10 cellular contexts compared by ENCODE assay signal in the genomic region with DNA sequence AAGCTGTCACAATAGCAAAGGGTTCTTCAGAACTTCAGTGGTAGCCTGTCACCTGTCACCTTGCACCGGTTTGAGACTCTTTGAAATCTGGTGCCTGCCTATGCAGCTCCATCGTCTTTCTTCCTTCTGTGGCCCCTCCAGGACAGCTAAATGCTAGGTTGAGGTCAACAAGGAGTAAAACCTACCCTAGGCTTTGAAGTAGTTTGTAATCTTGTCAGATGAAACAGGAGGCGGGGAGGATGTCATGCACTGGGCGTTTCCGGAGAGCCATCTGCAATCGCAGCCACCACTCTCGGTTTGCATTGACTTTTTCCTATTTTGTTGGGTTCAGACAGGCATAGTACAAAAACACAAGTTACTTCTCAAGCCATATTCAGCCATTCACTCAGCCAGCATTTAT.
A peak's percentile ranks its signal among the peaks of the same experiment; 100 is the strongest.
DNase-seq lines count a peak whose midpoint lies in the region; ATAC-seq and TF ChIP-seq lines count a peak whose summit lies in the region.
"Had no signal": no experiment of that assay in that cellular context is flagged by ENCODE, and none has a peak within 500 bp of the region (broad histone marks: within the 10 kb centered on the region; RNA-seq: fewer than 3 reads in every experiment).

No MANE protein-coding gene starts in this region.

- TF ChIP-seq POLR2A in spleen (IDR thresholded peaks at IDR 0.05) (no peak), upper lobe of left lung (IDR thresholded peaks at IDR 0.05) (no peak)

- TF ChIP-seq CTCF in activated B cell treated with CpG ODN at 0.5 μM for 24 hours (IDR thresholded peaks at IDR 0.05) (no peak), spleen (IDR thresholded peaks at IDR 0.05 in 8 of 11, conservative IDR thresholded peaks at IDR 0.05 in 3 of 11) (no peak), upper lobe of left lung (IDR thresholded peaks at IDR 0.05) (no peak)

- peak overlapping the region; percentile 47 for H3K4me3 Mint-ChIP-seq in activated B cell treated with CpG ODN at 0.5 μM for 24 hours

- peaks cover 90% of the 10 kb centered on the region for H3K4me1 Mint-ChIP-seq in activated B cell treated with CpG ODN at 0.5 μM for 24 hours

- DNase-seq in activated naive CD4-positive, alpha-beta T cell treated with anti-CD3 and anti-CD28 coated beads, Interleukin-2, amount 50 U/mL, for 72 hours (ENCODE audit: low spot score in 2 of 2), result no peak
- DNase-seq in activated naive CD4-positive, alpha-beta T cell treated with anti-CD3 and anti-CD28 coated beads, Interleukin-2, amount 50 U/mL, for 16 hours, result no peak
- DNase-seq in activated B cell treated with CpG ODN at 0.5 μM for 24 hours, result no peak
- DNase-seq in spleen, result peak; percentile 62
- DNase-seq in upper lobe of left lung, result no peak
- DNase-seq in activated CD8-positive, alpha-beta memory T cell treated with anti-CD3 and anti-CD28 coated beads for 24 hours, result no peak
- DNase-seq: cortex of kidney had no signal

- H3K9me3 ChIP-seq in spleen, result peaks cover 0 to 21% (median 10%) of the 10 kb centered on the region in 8 donors
- peaks cover 0 to 6% (median 0%) of the 10 kb centered on the region in 4 donors for H3K9me3 ChIP-seq in upper lobe of left lung

- H3K4me3 ChIP-seq in spleen (peak overlapping the region in 1 of 8 donors; percentile 48), upper lobe of left lung (no peak overlapping the region)

- CTCF ChIA-PET in activated B cell treated with CpG ODN at 0.5 μM for 24 hours (lab: Charles Lee), result interaction anchor here (1.0 to 4.0 kb wide), 8 partner anchors 11 to 865 kb away, joined by 3 to 24 read pairs (median 4); partner anchors contain the start of gene TRIB2

- POLR2A ChIA-PET in activated B cell treated with CpG ODN at 0.5 μM for 24 hours (lab: Charles Lee), result interaction anchor here (0.7 to 1.9 kb wide), 2 partner anchors 31 to 316 kb away, joined by 4 read pairs; no protein-coding TSS in a partner anchor

- ATAC-seq in activated naive CD4-positive, alpha-beta T cell treated with anti-CD3 and anti-CD28 coated beads, Interleukin-2, amount 50 U/mL, for 72 hours, result peak; percentile 24 to 32
- peak; percentile 29 for ATAC-seq in HG02798 (IDR thresholded peaks at IDR 0.05; ENCODE audit: poor library complexity, unreplicated experiment)
- ATAC-seq in activated B cell treated with CpG ODN at 0.5 μM for 24 hours (ENCODE audit: low read depth), result peak; percentile 29
- ATAC-seq in GM18868 (IDR thresholded peaks at IDR 0.05; ENCODE audit: unreplicated experiment), result no peak
- no peak for ATAC-seq in upper lobe of left lung (ENCODE audit: low FRiP score in 2 of 2)

- TF ChIP-seq EP300 in upper lobe of left lung (IDR thresholded peaks at IDR 0.05), result no peak

- 45 to 59% (median 52%) methylated on average over 7 of the region's 7 CpGs for WGBS in spleen, 5 donors
- 57 to 63% methylated on average over 6 to 7 of the region's 7 CpGs for WGBS in upper lobe of left lung, 2 donors

- intact Hi-C loops in activated B cell treated with CpG ODN at 0.5 μM for 24 hours (cut with micrococcal nuclease), result loop anchor here (1.0 to 10.0 kb wide), 10 partner anchors 34 to 1144 kb away; partner anchors contain the start of gene TRIB2
- intact Hi-C loops in spleen (cut with DNase I; ENCODE audit: low total_unique reads), result no loop called here

- H3K36me3 ChIP-seq in spleen (no peaks in the 10 kb centered on the region), upper lobe of left lung (no peaks in the 10 kb centered on the region)

- no peaks in the 10 kb centered on the region for H3K27me3 Mint-ChIP-seq in activated B cell treated with CpG ODN at 0.5 μM for 24 hours

- H3K36me3 Mint-ChIP-seq in activated naive CD4-positive, alpha-beta T cell treated with anti-CD3 and anti-CD28 coated beads, Interleukin-2, amount 50 U/mL, for 72 hours, result peaks cover 9 to 15% of the 10 kb centered on the region in 2 donors
- H3K36me3 Mint-ChIP-seq in activated B cell treated with CpG ODN at 0.5 μM for 24 hours (ENCODE audit: low read depth), result no peaks in the 10 kb centered on the region
- H3K36me3 Mint-ChIP-seq: natural killer cell had no signal

- no peak overlapping the region for H3K27ac Mint-ChIP-seq in activated naive CD4-positive, alpha-beta T cell treated with anti-CD3 and anti-CD28 coated beads, Interleukin-2, amount 50 U/mL, for 72 hours
- peak overlapping the region; percentile 41 for H3K27ac Mint-ChIP-seq in activated B cell treated with CpG ODN at 0.5 μM for 24 hours

- H3K9me3 Mint-ChIP-seq in activated naive CD4-positive, alpha-beta T cell treated with anti-CD3 and anti-CD28 coated beads, Interleukin-2, amount 50 U/mL, for 72 hours, result peaks cover 8 to 10% of the 10 kb centered on the region in 2 donors
- H3K9me3 Mint-ChIP-seq in activated B cell treated with CpG ODN at 0.5 μM for 24 hours, result no peaks in the 10 kb centered on the region
- H3K9me3 Mint-ChIP-seq: natural killer cell had no signal

- H3K27ac ChIP-seq in spleen (peak overlapping the region in 2 of 8 donors; percentile 35 to 42), upper lobe of left lung (peak overlapping the region in 1 of 4 donors; percentile 50)

- H3K27me3 ChIP-seq in spleen (replicated peaks in 1 of 7) (no peaks in the 10 kb centered on the region), upper lobe of left lung (no peaks in the 10 kb centered on the region)

- peaks cover 9 to 63% (median 34%) of the 10 kb centered on the region in 6 donors for H3K4me1 ChIP-seq in spleen
- peaks cover 14 to 17% (median 14%) of the 10 kb centered on the region in 4 donors for H3K4me1 ChIP-seq in upper lobe of left lung

Comparison
In these comparisons a context has a peak if more than half of its experiments do, and no peak if none do; other contexts are left out.
1. ATAC-seq: peak in activated naive CD4-positive, alpha-beta T cell treated with anti-CD3 and anti-CD28 coated beads, Interleukin-2, amount 50 U/mL, for 72 hours (2 of 2), HG02798 (single experiment) and activated B cell treated with CpG ODN at 0.5 μM for 24 hours (single experiment); none in GM18868 (single experiment) and upper lobe of left lung (0 of 2).